In genomic region chr22:23225724-23226496, GRCh38 we compare ENCODE assay signal across 8 cellular contexts. TPM values are rescaled to one million over a fixed set of nuclear protein-coding genes. Genes with fewer than 3 reads are reported as not detected.
DNase-seq lines count a peak whose midpoint lies in the region; TF ChIP-seq lines count a peak whose summit lies in the region.

No MANE protein-coding gene starts in this region.

- H3K9me3 Mint-ChIP-seq in activated T-cell treated with anti-CD3 and anti-CD28 coated beads, Interleukin-2, amount 50 U/mL, for 24 hours, result peaks cover 16% of the 10 kb centered on the region
- peaks cover 16% of the 10 kb centered on the region for H3K9me3 Mint-ChIP-seq in activated naive CD8-positive, alpha-beta T cell (ENCODE audit: low read depth)

- no peaks in the 10 kb centered on the region for H3K27me3 Mint-ChIP-seq in activated T-cell treated with anti-CD3 and anti-CD28 coated beads, Interleukin-2, amount 50 U/mL, for 24 hours
- no peaks in the 10 kb centered on the region for H3K27me3 Mint-ChIP-seq in activated naive CD8-positive, alpha-beta T cell

- no peak overlapping the region for H2AFZ ChIP-seq in MM.1S (ENCODE audit: low read length)

- H3K4me3 ChIP-seq in transverse colon, result no peak overlapping the region
- H3K4me3 ChIP-seq in MM.1S (ENCODE audit: low read length), result no peak overlapping the region

- 0 out of 2 replicates have a peak, but pooled peaks cover 3% of the 10 kb centered on the region for H3F3A ChIP-seq in MM.1S (ENCODE audit: insufficient read depth, low read length)

- no peak for TF ChIP-seq CTCF in transverse colon (IDR thresholded peaks at IDR 0.05)
- TF ChIP-seq CTCF in MM.1S (IDR thresholded peaks at IDR 0.05; ENCODE audit: low read length), result no peak

- no peaks in the 10 kb centered on the region for H3K9me2 ChIP-seq in MM.1S (replicated peaks; ENCODE audit: insufficient read depth, low read length)

- H3K4me1 ChIP-seq in transverse colon (peaks cover 20 to 56% (median 47%) of the 10 kb centered on the region in 4 donors), MM.1S (ENCODE audit: low read length) (peaks cover 2% of the 10 kb centered on the region; the same call in 1 of the 2 replicates)

- no peak overlapping the region for H3K9ac ChIP-seq in MM.1S (ENCODE audit: low read length)

- peaks cover 89% of the 10 kb centered on the region for H4K20me1 ChIP-seq in MM.1S (ENCODE audit: insufficient read depth, low read length)

- intact Hi-C loops in transverse colon (cut with DNase I; ENCODE audit: low total_unique reads), result no loop called here

- 30 to 63% methylated on average over 2 to 8 of the region's 8 CpGs for WGBS in transverse colon (ENCODE audit: low coverage in 1 of 2), 2 donors

- H3K36me3 Mint-ChIP-seq in activated T-cell treated with anti-CD3 and anti-CD28 coated beads, Interleukin-2, amount 50 U/mL, for 24 hours (ENCODE audit: low read depth), result peaks cover 44% of the 10 kb centered on the region
- peaks cover 13% of the 10 kb centered on the region for H3K36me3 Mint-ChIP-seq in activated naive CD8-positive, alpha-beta T cell

- H3K9me3 ChIP-seq in transverse colon (peaks cover 7 to 12% of the 10 kb centered on the region in 2 donors), MM.1S (replicated peaks; ENCODE audit: insufficient read depth, low read length) (no peaks in the 10 kb centered on the region)

- TF ChIP-seq EP300 in transverse colon (IDR thresholded peaks at IDR 0.05; ENCODE audit: low read depth), result no peak

- H3K27ac ChIP-seq in transverse colon (peak overlapping the region; percentile 72 to 81 (median 77)), MM.1S (ENCODE audit: low read length) (no peak overlapping the region)

- H3K4me3 Mint-ChIP-seq in activated T-cell treated with anti-CD3 and anti-CD28 coated beads, Interleukin-2, amount 50 U/mL, for 24 hours, result no peak overlapping the region
- H3K4me3 Mint-ChIP-seq in activated naive CD8-positive, alpha-beta T cell, result peak overlapping the region; percentile 30

- H3K4me1 Mint-ChIP-seq in activated T-cell treated with anti-CD3 and anti-CD28 coated beads, Interleukin-2, amount 50 U/mL, for 24 hours (ENCODE audit: low read depth), result peaks cover 83% of the 10 kb centered on the region
- H3K4me1 Mint-ChIP-seq in activated naive CD8-positive, alpha-beta T cell (ENCODE audit: low read depth), result peaks cover 82% of the 10 kb centered on the region

- H3K27me3 ChIP-seq in transverse colon, result no peaks in the 10 kb centered on the region
- H3K27me3 ChIP-seq in MM.1S (replicated peaks; ENCODE audit: insufficient read depth, low read length), result no peaks in the 10 kb centered on the region

- in situ Hi-C loops in transverse colon (cut with MboI; ENCODE audit: low pct_ligation_motif_present in 1 of 4, low pct_unique_long_range_greater_than_20kb in 1 of 4, low sequenced_read_pairs in 3 of 4), result no loop called here

- no peak for TF ChIP-seq POLR2A in transverse colon (IDR thresholded peaks at IDR 0.05)

- peak overlapping the region; percentile 69 for H3K27ac Mint-ChIP-seq in activated T-cell treated with anti-CD3 and anti-CD28 coated beads, Interleukin-2, amount 50 U/mL, for 24 hours
- peak overlapping the region; percentile 79 for H3K27ac Mint-ChIP-seq in activated naive CD8-positive, alpha-beta T cell

- no peaks in the 10 kb centered on the region for H3K36me3 ChIP-seq in transverse colon
- no peaks in the 10 kb centered on the region for H3K36me3 ChIP-seq in MM.1S (replicated peaks; ENCODE audit: insufficient read depth, low read length)

- no peak for DNase-seq in activated T-cell treated with anti-CD3 and anti-CD28 coated beads, Interleukin-2, amount 50 U/mL, for 24 hours
- no peak for DNase-seq in activated T-cell treated with anti-CD3 and anti-CD28 coated beads, Interleukin-2, amount 50 U/mL, for 48 hours
- DNase-seq in iris pigment epithelial cell (ENCODE audit: low read depth) (peak; percentile 54), transverse colon (peak; percentile 77), MM.1S (no peak), DMS 273 treated with DMSO at 0.1 percent for 48 hours (lab: John Stamatoyannopoulos, UW) (no peak), NOMO-1 (lab: John Stamatoyannopoulos, UW; ENCODE audit: unreplicated experiment in 2 of 2) (no peak)

- H3K4me2 ChIP-seq in MM.1S (ENCODE audit: low read depth, low read length), result no peak overlapping the region

- peaks cover 100% of the 10 kb centered on the region for H3K79me2 ChIP-seq in MM.1S (ENCODE audit: low read length)

RNA-seq across cellular contexts. Expression of gene BCR, which starts 45.6 kb away (rescaled TPM):
- 100 to 1,000 TPM in 2 of 4 donors, 10 to 100 TPM in 2; 36.9 to 514 (median 91.0) TPM for total RNA-seq in transverse colon

Comparison
In these comparisons a context has a peak if more than half of its experiments do, and no peak if none do; other contexts are left out.
1. DNase-seq: peak in iris pigment epithelial cell (single experiment) and transverse colon (single experiment); none in activated T-cell treated with anti-CD3 and anti-CD28 coated beads, Interleukin-2, amount 50 U/mL, for 24 hours (single experiment), activated T-cell treated with anti-CD3 and anti-CD28 coated beads, Interleukin-2, amount 50 U/mL, for 48 hours (0 of 2), MM.1S (single experiment), DMS 273 treated with DMSO at 0.1 percent for 48 hours (single experiment) and NOMO-1 (0 of 2).